In the genomic region with DNA sequence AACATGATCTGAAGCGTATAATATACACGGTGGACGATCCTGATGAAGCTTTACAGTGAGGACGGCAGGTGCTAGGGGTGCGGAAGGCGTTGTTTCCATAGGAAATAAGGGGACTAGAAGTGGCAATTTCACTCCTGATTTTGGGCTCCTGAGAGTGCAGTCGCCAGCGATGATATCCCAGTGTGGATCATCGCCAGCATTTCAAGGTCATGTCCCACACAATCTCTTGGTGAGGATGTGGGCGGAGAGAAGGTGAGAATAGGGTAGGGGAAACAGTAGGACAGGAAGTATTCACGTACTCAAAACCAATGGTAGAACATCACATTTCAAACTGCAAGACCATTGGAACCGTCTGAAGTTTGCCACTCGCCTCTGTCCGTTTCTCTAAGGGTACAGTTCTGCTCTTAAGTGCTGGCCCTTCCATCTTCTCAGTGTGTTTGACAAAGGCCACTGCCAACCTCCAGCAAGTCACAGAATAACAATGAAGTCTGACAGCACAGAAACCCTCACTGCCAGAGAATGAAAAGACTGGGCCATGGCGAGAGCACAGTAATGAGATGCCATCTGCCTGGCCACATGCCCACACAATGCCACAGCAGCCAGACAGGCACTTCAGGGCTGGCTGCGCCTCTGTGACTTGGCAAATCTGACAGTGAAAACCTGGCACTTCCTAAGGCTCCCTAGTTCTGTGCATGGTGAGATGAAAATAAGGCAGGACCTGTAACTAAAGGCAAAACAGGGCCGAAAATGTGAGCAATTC, we compare ENCODE assay signal across 13 cellular contexts. TPM values are rescaled to one million over a fixed set of nuclear protein-coding genes. Genes with fewer than 3 reads are reported as not detected.
DNase-seq lines count a peak whose midpoint lies in the region; ATAC-seq and TF ChIP-seq lines count a peak whose summit lies in the region.
"Had no signal": no experiment of that assay in that cellular context is flagged by ENCODE, and none has a peak within 500 bp of the region (broad histone marks: within the 10 kb centered on the region; RNA-seq: fewer than 3 reads in every experiment).

No MANE protein-coding gene starts in this region.

- H3K27ac ChIP-seq in CD4-positive, CD25-positive, alpha-beta regulatory T cell (ENCODE audit: insufficient read depth, low read length, poor library complexity, severe bottlenecking), result no peak overlapping the region
- H3K27ac ChIP-seq in caudate nucleus (ENCODE audit: low read depth, low read length), result peak overlapping the region; percentile 20
- H3K27ac ChIP-seq in foreskin keratinocyte, result no peak overlapping the region
- H3K27ac ChIP-seq: vagina had no signal

- H3K9me3 ChIP-seq in CD4-positive, CD25-positive, alpha-beta regulatory T cell (ENCODE audit: control insufficient read depth in 2 of 2, low read length in 2 of 2), result no peaks in the 10 kb centered on the region
- H3K9me3 ChIP-seq: vagina had no signal

- TF ChIP-seq CTCF in foreskin keratinocyte (conservative IDR thresholded peaks at IDR 0.05) (no peak), progenitor cell of endocrine pancreas (IDR thresholded peaks at IDR 0.05; ENCODE audit: unreplicated experiment) (no peak)

- H3K4me3 Mint-ChIP-seq in CD4-positive, CD25-positive, alpha-beta regulatory T cell, result no peak overlapping the region
- H3K4me3 Mint-ChIP-seq in memory B cell, result no peak overlapping the region
- no peak overlapping the region for H3K4me3 Mint-ChIP-seq in progenitor cell of endocrine pancreas (ENCODE audit: low read depth)

- no peak for DNase-seq in CD4-positive, CD25-positive, alpha-beta regulatory T cell
- peak; percentile 95 for DNase-seq in NCI-H1694 treated with DMSO at 0.1 percent for 48 hours (lab: John Stamatoyannopoulos, UW)
- DNase-seq in caudate nucleus (lab: John Stamatoyannopoulos, UW), result peak in 59 of 61 donors; percentile 8 to 93 (median 73)
- DNase-seq in memory B cell (ENCODE audit: low spot score in 2 of 2), result no peak
- DNase-seq in T1000 (lab: John Stamatoyannopoulos, UW), result no peak
- no peak for DNase-seq in foreskin keratinocyte
- DNase-seq in progenitor cell of endocrine pancreas (ENCODE audit: low spot score, unreplicated experiment), result no peak
- DNase-seq: amniotic stem cell, GF-D8, NCI-H1048 had no signal

- no peaks in the 10 kb centered on the region for H3K27me3 Mint-ChIP-seq in CD4-positive, CD25-positive, alpha-beta regulatory T cell
- H3K27me3 Mint-ChIP-seq in memory B cell (no peaks in the 10 kb centered on the region), progenitor cell of endocrine pancreas (no peaks in the 10 kb centered on the region)

- peak overlapping the region in 2 of 3 donors; percentile 32 to 85 for H3K27ac Mint-ChIP-seq in CD4-positive, CD25-positive, alpha-beta regulatory T cell
- H3K27ac Mint-ChIP-seq in memory B cell (peak overlapping the region; percentile 39), progenitor cell of endocrine pancreas (no peak overlapping the region)

- H3K27me3 ChIP-seq in CD4-positive, CD25-positive, alpha-beta regulatory T cell (ENCODE audit: control insufficient read depth, insufficient read depth, low read length), result no peaks in the 10 kb centered on the region
- H3K27me3 ChIP-seq in foreskin keratinocyte, result no peaks in the 10 kb centered on the region
- H3K27me3 ChIP-seq: vagina had no signal

- H3K36me3 ChIP-seq in CD4-positive, CD25-positive, alpha-beta regulatory T cell (ENCODE audit: control insufficient read depth, insufficient read depth, low read length), result peaks cover 57% of the 10 kb centered on the region

- H3K4me1 Mint-ChIP-seq in CD4-positive, CD25-positive, alpha-beta regulatory T cell, result no peaks in the 10 kb centered on the region
- peaks cover 4% of the 10 kb centered on the region for H3K4me1 Mint-ChIP-seq in memory B cell
- H3K4me1 Mint-ChIP-seq in progenitor cell of endocrine pancreas (ENCODE audit: low read depth), result peaks cover 5% of the 10 kb centered on the region

- no peak overlapping the region for H3K4me3 ChIP-seq in CD4-positive, CD25-positive, alpha-beta regulatory T cell (ENCODE audit: low read depth, low read length)
- H3K4me3 ChIP-seq: smooth muscle cell, vagina had no signal

- no peaks in the 10 kb centered on the region for H3K4me1 ChIP-seq in CD4-positive, CD25-positive, alpha-beta regulatory T cell (ENCODE audit: control insufficient read depth, insufficient read depth, low read length, poor library complexity, severe bottlenecking)
- H3K4me1 ChIP-seq in foreskin keratinocyte, result no peaks in the 10 kb centered on the region

- no peak for ATAC-seq in CD4-positive, CD25-positive, alpha-beta regulatory T cell (ENCODE audit: low read depth in 2 of 2)
- ATAC-seq in memory B cell (ENCODE audit: low read depth) (no peak), HG02678 (IDR thresholded peaks at IDR 0.05; ENCODE audit: unreplicated experiment) (no peak), foreskin keratinocyte (no peak)

- no peaks in the 10 kb centered on the region for H3K9me3 Mint-ChIP-seq in CD4-positive, CD25-positive, alpha-beta regulatory T cell
- H3K9me3 Mint-ChIP-seq in memory B cell (no peaks in the 10 kb centered on the region), progenitor cell of endocrine pancreas (ENCODE audit: low read depth) (no peaks in the 10 kb centered on the region)

- peaks cover 58% of the 10 kb centered on the region for H3K36me3 Mint-ChIP-seq in CD4-positive, CD25-positive, alpha-beta regulatory T cell
- H3K36me3 Mint-ChIP-seq in memory B cell, result peaks cover 39% of the 10 kb centered on the region
- peaks cover 37% of the 10 kb centered on the region for H3K36me3 Mint-ChIP-seq in progenitor cell of endocrine pancreas (ENCODE audit: insufficient read depth)

RNA-seq across cellular contexts. Expression of a gene that starts 27.9 kb away (rescaled TPM):
- total RNA-seq in CD4-positive, CD25-positive, alpha-beta regulatory T cell, result not detected
- not detected for polyA plus RNA-seq in CD4-positive, CD25-positive, alpha-beta regulatory T cell
- 159 and 184 TPM in 2 replicates for total RNA-seq in foreskin keratinocyte
- 149 and 163 TPM in 2 replicates for polyA plus RNA-seq in foreskin keratinocyte
- 18.7 and 19.5 TPM in 2 replicates for total RNA-seq in progenitor cell of endocrine pancreas

Comparison
In these comparisons a context has a peak if more than half of its experiments do, and no peak if none do; other contexts are left out.
1. DNase-seq: peak in NCI-H1694 treated with DMSO at 0.1 percent for 48 hours (single experiment) and caudate nucleus (59 of 61); none in CD4-positive, CD25-positive, alpha-beta regulatory T cell (0 of 3), memory B cell (0 of 2), T1000 (single experiment), foreskin keratinocyte (0 of 2) and progenitor cell of endocrine pancreas (single experiment).
2. RNA of a gene that starts 27.9 kb away (total RNA-seq): 159 to 184 TPM in foreskin keratinocyte and 18.7 to 19.5 TPM in progenitor cell of endocrine pancreas; not detected in CD4-positive, CD25-positive, alpha-beta regulatory T cell (single experiment); every median in the first group is over 10 times any median in the second.